ENCODE assay signal across 39 cellular contexts in the genomic region with DNA sequence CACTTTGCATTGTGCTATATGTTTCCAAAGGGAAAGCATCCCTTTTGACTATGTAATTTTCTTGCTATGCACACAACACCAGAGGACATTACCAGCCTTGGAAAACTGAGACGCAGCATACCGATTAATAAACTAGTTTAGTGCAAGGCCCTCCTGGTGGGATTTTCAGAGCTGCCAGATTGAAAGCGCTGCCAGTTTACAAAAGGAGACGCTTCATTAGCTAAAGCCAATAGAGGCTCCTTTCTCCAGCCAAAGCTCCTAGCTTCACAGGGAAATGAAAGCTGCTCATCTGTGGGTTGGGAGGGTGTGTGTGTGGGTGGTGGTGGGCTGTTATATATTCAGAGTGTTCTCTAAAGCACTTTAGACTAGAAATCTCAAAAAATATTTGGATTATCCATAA. TPM values are rescaled to one million over a fixed set of nuclear protein-coding genes. Genes with fewer than 3 reads are reported as not detected.
A peak's percentile ranks its signal among the peaks of the same experiment; 100 is the strongest.
DNase-seq lines count a peak whose midpoint lies in the region; ATAC-seq, FAIRE-seq and TF ChIP-seq lines count a peak whose summit lies in the region.
"Had no signal": no experiment of that assay in that cellular context is flagged by ENCODE, and none has a peak within 500 bp of the region (broad histone marks: within the 10 kb centered on the region; RNA-seq: fewer than 3 reads in every experiment).

No MANE protein-coding gene starts in this region.

- WGBS in right lobe of liver (ENCODE audit: insufficient coverage, low coverage, low lambda C conversion rate, missing lambda C conversion rate) = 46% methylated on average over 3 of the region's 4 CpGs

- intact Hi-C loops in right lobe of liver (cut with DNase I) = no loop called here

- no peaks in the 10 kb centered on the region for H3K27me3 ChIP-seq in right lobe of liver
- H3K27me3 ChIP-seq: ascending aorta, ovary, spleen, testis had no signal

- TF ChIP-seq CTCF in right lobe of liver (IDR thresholded peaks at IDR 0.05) = no peak

- no peaks in the 10 kb centered on the region for H3K9me3 ChIP-seq in right lobe of liver
- H3K9me3 ChIP-seq: A549, ascending aorta, ovary, spleen, testis had no signal

- FAIRE-seq in islet of Langerhans (lab: Jason Lieb, UNC) = peak; percentile 9
- FAIRE-seq: D721Med, GM12878, GM19239 had no signal

- no peak for ATAC-seq in right lobe of liver
- ATAC-seq: A549; activated CD8-positive, alpha-beta memory T cell treated with anti-CD3 and anti-CD28 coated beads, Interleukin-2, amount 10 ng/mL, durations not matched to agents 7 days and 5 days; GM12878; left lobe of liver; Right ventricle myocardium inferior had no signal

- H3K27ac ChIP-seq in right lobe of liver = no peak overlapping the region
- H3K27ac ChIP-seq: A549, ascending aorta, coronary artery, ovary, spleen, testis had no signal

- in situ Hi-C loops in G401 (cut with HindIII; ENCODE audit: low sequenced_read_pairs) = no loop called here

- H3K4me3 ChIP-seq in right lobe of liver = no peak overlapping the region
- H3K4me3 ChIP-seq: A549, ascending aorta, coronary artery, GM12878, ovary, spleen, testis had no signal

- DNase-seq in G401 (ENCODE audit: low spot score) (peak; percentile 4), NCI-H1930 (lab: John Stamatoyannopoulos, UW) (peak; percentile 54), NCI-H82 (lab: John Stamatoyannopoulos, UW) (peak; percentile 86), right lobe of liver (no peak), DMS 273 treated with DMSO at 0.1 percent for 48 hours (lab: John Stamatoyannopoulos, UW) (no peak), NCI-H226 (no peak)
- no peak for DNase-seq in stimulated activated CD4-positive, alpha-beta T cell treated with anti-CD3 and anti-CD28 coated beads, Interleukin-12 subunit alpha, Interleukin-12 subunit beta, amount 100 ng/mL, for 4 hours
- DNase-seq: activated CD4-positive, alpha-beta T cell treated with anti-CD3 and anti-CD28 coated beads, Interleukin-2, amount 50 U/mL, for 4 hours; activated CD8-positive, alpha-beta memory T cell treated with anti-CD3 and anti-CD28 coated beads, Interleukin-2, amount 10 ng/mL, durations not matched to agents 7 days and 5 days; activated gamma-delta T cell treated with Interleukin-2 at 50 U/mL for 16 hours; activated naive CD8-positive, alpha-beta T cell treated with anti-CD3 and anti-CD28 coated beads, Interleukin-2, amount 10 ng/mL, durations not matched to agents 7 days and 5 days; activated T-cell treated with anti-CD3 and anti-CD28 coated beads, Interleukin-2, amount 50 U/mL, for 48 hours; AML-193; CD4-positive, alpha-beta T cell; effector memory CD4-positive, alpha-beta T cell; H7; immature natural killer cell; MM.1S; NCI-H1436 treated with DMSO at 0.1 percent for 48 hours; NCI-H2227 treated with DMSO at 0.1 percent for 48 hours; nephron progenitor cell; ovary; spleen; stimulated activated CD8-positive, alpha-beta memory T cell treated with anti-CD3 and anti-CD28 coated beads, Interleukin-4, amount 100 ng/mL, for 48 hours; T-helper 2 cell; testis had no signal

- no peak for TF ChIP-seq POLR2A in right lobe of liver (IDR thresholded peaks at IDR 0.05)

- no peaks in the 10 kb centered on the region for H3K36me3 ChIP-seq in right lobe of liver
- H3K36me3 ChIP-seq: ascending aorta, ovary, spleen had no signal

- no peaks in the 10 kb centered on the region for H3K4me1 ChIP-seq in right lobe of liver
- H3K4me1 ChIP-seq: A549, ascending aorta, spleen, testis had no signal

RNA-seq across cellular contexts. Expression of gene SPANXN4, which starts 32.4 kb away (rescaled TPM):
- not detected in 2 replicates for total RNA-seq in G401 (2014; rRNA removed; shearing (Covaris generic))
- total RNA-seq in right lobe of liver = not detected
- total RNA-seq: activated CD8-positive, alpha-beta memory T cell treated with anti-CD3 and anti-CD28 coated beads, Interleukin-2, amount 10 ng/mL, durations not matched to agents 7 days and 5 days; activated naive CD8-positive, alpha-beta T cell treated with anti-CD3 and anti-CD28 coated beads, Interleukin-2, amount 10 ng/mL, durations not matched to agents 7 days and 5 days; ascending aorta; cardiac septum; CD4-positive, alpha-beta T cell; epithelial cell of proximal tubule; glomerular endothelial cell; GM12878; H7; left lobe of liver; ovary; Right ventricle myocardium inferior; spleen; ureter had no signal

Comparison
In these comparisons a context has a peak if more than half of its experiments do, and no peak if none do; other contexts are left out.
1. DNase-seq: peak in G401 (single experiment), NCI-H1930 (2 of 2) and NCI-H82 (single experiment); none in right lobe of liver (0 of 3), DMS 273 treated with DMSO at 0.1 percent for 48 hours (single experiment), NCI-H226 (single experiment) and stimulated activated CD4-positive, alpha-beta T cell treated with anti-CD3 and anti-CD28 coated beads, Interleukin-12 subunit alpha, Interleukin-12 subunit beta, amount 100 ng/mL, for 4 hours (single experiment).